ENCODE assay signal across 1 cellular context in the genomic region with DNA sequence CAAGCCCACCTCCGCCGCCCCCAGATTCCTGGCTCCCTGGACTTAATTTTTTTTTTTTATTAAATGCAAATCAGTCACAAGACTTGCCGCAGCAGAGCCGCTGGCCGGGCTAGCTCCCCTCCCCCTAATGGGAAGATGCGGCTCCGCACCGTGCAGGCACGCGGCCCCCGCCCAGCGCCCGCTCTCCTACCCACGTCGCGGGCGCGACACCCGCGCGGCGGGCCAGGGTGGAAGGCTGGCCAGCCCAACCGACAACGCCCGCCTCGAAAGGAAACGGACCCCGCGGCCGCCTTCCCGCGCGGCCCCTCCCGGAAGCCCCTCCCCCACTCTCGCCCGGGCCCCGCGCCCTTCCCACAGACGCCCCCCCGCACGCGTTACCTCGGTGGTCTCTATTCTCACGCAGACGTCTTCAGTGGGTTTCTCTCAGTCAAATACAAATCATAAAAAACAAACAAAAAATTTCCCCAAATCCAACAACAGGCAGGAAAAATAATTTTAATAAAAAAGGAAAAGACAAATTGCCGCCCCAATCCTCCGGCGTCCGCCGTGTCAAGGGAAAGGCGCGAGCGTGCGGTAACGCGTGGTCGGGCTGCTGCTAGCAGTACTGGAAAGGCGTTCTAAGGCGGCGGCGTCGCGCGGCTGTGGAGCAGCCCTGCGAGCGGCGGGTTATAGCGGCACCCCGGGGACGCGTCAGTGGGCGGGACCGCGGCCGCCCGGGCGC.
TF ChIP-seq lines count a peak whose summit lies in the region.

A gene (minus strand): TSS at position 643 of the 721 bp plus-strand sequence. CDS start 1,480 bp downstream, outside the sequence.

TF ChIP-seq in HepG2, 621 proteins besides CTCF, POLR2A, EP300 and RAD21 (continued from another document and continues in another):
- peak; percentile 82 for TF ChIP-seq ZNF274 (CRISPR knock-in tag; IDR thresholded peaks at IDR 0.05)
- TF ChIP-seq DMAP1 (CRISPR knock-in tag; IDR thresholded peaks at IDR 0.05): peak; percentile 75; the same call in 1 of the 2 replicates
- TF ChIP-seq U2AF2 (IDR thresholded peaks at IDR 0.05; ENCODE audit: low read depth, low read length): 0 out of 2 replicates have a peak, but pooled peaks have one; percentile 9
- TF ChIP-seq BRCA1 (CRISPR knock-in tag; IDR thresholded peaks at IDR 0.05): peak; percentile 98
- TF ChIP-seq, protein P1, sequence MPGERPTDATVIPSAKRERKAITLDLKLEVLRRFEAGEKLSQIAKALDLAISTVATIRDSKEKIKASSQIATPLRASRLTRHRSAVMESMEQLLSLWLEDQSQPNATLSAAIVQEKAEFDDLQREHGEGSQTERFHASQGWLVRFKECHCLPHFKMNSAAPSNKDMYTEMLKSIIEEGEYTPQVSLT (CRISPR knock-in tag; IDR thresholded peaks at IDR 0.05; ENCODE audit: borderline replicate concordance, low read depth): no peak; the same call in 1 of the 2 replicates
- TF ChIP-seq ZNF282 (IDR thresholded peaks at IDR 0.05; ENCODE audit: partially characterized antibody): no peak
- TF ChIP-seq, protein P2, sequence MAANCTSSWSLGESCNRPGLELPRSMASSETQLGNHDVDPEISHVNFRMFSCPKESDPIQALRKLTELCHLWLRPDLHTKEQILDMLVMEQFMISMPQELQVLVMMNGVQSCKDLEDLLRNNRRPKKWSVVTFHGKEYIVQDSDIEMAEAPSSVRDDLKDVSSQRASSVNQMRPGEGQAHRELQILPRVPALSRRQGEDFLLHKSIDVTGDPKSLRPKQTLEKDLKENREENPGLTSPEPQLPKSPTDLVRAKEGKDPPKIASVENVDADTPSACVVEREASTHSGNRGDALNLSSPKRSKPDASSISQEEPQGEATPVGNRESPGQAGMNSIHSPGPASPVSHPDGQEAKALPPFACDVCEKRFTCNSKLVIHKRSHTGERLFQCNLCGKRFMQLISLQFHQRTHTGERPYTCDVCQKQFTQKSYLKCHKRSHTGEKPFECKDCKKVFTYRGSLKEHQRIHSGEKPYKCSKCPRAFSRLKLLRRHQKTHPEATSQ (CRISPR knock-in tag; IDR thresholded peaks at IDR 0.05; ENCODE audit: borderline replicate concordance): peak; percentile 37; the same call in 1 of the 2 replicates
- no peak; the same call in 1 of the 2 replicates for TF ChIP-seq ZFP1 (CRISPR knock-in tag; IDR thresholded peaks at IDR 0.05)
- TF ChIP-seq, protein P3, sequence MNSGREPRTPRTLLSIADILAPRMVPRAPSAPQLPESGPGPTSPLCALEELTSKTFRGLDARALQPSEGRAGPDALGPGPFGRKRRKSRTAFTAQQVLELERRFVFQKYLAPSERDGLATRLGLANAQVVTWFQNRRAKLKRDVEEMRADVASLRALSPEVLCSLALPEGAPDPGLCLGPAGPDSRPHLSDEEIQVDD (CRISPR knock-in tag; IDR thresholded peaks at IDR 0.05; ENCODE audit: borderline replicate concordance): peak; percentile 77; the same call in 1 of the 2 replicates
- TF ChIP-seq, protein P4, sequence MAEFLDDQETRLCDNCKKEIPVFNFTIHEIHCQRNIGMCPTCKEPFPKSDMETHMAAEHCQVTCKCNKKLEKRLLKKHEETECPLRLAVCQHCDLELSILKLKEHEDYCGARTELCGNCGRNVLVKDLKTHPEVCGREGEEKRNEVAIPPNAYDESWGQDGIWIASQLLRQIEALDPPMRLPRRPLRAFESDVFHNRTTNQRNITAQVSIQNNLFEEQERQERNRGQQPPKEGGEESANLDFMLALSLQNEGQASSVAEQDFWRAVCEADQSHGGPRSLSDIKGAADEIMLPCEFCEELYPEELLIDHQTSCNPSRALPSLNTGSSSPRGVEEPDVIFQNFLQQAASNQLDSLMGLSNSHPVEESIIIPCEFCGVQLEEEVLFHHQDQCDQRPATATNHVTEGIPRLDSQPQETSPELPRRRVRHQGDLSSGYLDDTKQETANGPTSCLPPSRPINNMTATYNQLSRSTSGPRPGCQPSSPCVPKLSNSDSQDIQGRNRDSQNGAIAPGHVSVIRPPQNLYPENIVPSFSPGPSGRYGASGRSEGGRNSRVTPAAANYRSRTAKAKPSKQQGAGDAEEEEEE (CRISPR knock-in tag; IDR thresholded peaks at IDR 0.05; ENCODE audit: borderline replicate concordance): no peak
- no peak for TF ChIP-seq EHMT2 (IDR thresholded peaks at IDR 0.05; ENCODE audit: borderline replicate concordance, low read depth, low read length)
- TF ChIP-seq ZIK1 (CRISPR knock-in tag; IDR thresholded peaks at IDR 0.05; ENCODE audit: borderline replicate concordance, low read depth): no peak; the same call in 1 of the 2 replicates
- peak; percentile 68 for TF ChIP-seq ZBTB7B (CRISPR knock-in tag; IDR thresholded peaks at IDR 0.05)
- TF ChIP-seq, protein P5, sequence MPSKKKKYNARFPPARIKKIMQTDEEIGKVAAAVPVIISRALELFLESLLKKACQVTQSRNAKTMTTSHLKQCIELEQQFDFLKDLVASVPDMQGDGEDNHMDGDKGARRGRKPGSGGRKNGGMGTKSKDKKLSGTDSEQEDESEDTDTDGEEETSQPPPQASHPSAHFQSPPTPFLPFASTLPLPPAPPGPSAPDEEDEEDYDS (CRISPR knock-in tag; IDR thresholded peaks at IDR 0.05): peak; percentile 99
- TF ChIP-seq, protein P6, sequence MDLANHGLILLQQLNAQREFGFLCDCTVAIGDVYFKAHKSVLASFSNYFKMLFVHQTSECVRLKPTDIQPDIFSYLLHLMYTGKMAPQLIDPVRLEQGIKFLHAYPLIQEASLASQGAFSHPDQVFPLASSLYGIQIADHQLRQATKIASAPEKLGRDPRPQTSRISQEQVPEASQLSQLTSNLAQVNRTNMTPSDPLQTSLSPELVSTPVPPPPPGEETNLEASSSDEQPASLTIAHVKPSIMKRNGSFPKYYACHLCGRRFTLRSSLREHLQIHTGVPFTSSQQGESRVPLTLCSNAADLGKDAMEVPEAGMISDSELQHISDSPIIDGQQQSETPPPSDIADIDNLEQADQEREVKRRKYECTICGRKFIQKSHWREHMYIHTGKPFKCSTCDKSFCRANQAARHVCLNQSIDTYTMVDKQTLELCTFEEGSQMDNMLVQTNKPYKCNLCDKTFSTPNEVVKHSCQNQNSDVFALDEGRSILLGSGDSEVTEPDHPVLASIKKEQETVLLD (CRISPR knock-in tag; IDR thresholded peaks at IDR 0.05; ENCODE audit: low read depth): no peak; the same call in 1 of the 2 replicates
- TF ChIP-seq ZNF780A (CRISPR knock-in tag; IDR thresholded peaks at IDR 0.05): no peak
- TF ChIP-seq ZMYM3 (CRISPR knock-in tag; IDR thresholded peaks at IDR 0.05): no peak
- TF ChIP-seq DNMT3B (CRISPR knock-in tag; conservative IDR thresholded peaks at IDR 0.05): peak; percentile 65; the same call in 1 of the 2 replicates
- TF ChIP-seq ZNF790 (CRISPR knock-in tag; IDR thresholded peaks at IDR 0.05; ENCODE audit: borderline replicate concordance): peak; percentile 77; the same call in 1 of the 2 replicates
- no peak; the same call in none of the 2 replicates for TF ChIP-seq ZNF839 (CRISPR knock-in tag; IDR thresholded peaks at IDR 0.05; ENCODE audit: borderline replicate concordance)
- peak; percentile 61 for TF ChIP-seq ZNF263 (CRISPR knock-in tag; IDR thresholded peaks at IDR 0.05)
- TF ChIP-seq ZNF230 (CRISPR knock-in tag; IDR thresholded peaks at IDR 0.05): peak; percentile 69; the same call in 1 of the 2 replicates
- TF ChIP-seq, protein P7, sequence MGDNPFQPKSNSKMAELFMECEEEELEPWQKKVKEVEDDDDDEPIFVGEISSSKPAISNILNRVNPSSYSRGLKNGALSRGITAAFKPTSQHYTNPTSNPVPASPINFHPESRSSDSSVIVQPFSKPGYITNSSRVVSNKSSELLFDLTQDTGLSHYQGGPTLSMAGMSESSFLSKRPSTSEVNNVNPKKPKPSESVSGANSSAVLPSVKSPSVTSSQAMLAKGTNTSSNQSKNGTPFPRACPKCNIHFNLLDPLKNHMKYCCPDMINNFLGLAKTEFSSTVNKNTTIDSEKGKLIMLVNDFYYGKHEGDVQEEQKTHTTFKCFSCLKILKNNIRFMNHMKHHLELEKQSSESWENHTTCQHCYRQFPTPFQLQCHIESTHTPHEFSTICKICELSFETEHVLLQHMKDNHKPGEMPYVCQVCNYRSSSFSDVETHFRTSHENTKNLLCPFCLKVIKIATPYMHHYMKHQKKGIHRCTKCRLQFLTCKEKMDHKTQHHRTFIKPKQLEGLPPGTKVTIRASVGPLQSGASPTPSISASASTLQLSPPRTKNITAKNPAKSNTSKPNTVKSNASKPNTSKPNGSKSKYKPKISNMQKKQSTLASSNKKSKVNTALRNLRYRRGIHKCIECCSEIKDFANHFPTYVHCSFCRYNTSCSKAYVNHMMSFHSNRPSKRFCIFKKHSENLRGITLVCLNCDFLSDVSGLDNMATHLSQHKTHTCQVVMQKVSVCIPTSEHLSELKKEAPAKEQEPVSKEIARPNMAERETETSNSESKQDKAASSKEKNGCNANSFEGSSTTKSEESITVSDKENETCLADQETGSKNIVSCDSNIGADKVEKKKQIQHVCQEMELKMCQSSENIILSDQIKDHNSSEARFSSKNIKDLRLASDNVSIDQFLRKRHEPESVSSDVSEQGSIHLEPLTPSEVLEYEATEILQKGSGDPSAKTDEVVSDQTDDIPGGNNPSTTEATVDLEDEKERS (CRISPR knock-in tag; IDR thresholded peaks at IDR 0.05): no peak
- TF ChIP-seq KLF15 (CRISPR knock-in tag; IDR thresholded peaks at IDR 0.05; ENCODE audit: borderline replicate concordance): no peak
- TF ChIP-seq, protein P8, sequence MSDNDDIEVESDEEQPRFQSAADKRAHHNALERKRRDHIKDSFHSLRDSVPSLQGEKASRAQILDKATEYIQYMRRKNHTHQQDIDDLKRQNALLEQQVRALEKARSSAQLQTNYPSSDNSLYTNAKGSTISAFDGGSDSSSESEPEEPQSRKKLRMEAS (IDR thresholded peaks at IDR 0.05): peak; percentile 93
- peak; percentile 89; the same call in 1 of the 2 replicates for TF ChIP-seq ZNF33B (CRISPR knock-in tag; IDR thresholded peaks at IDR 0.05)
- TF ChIP-seq, protein P9, sequence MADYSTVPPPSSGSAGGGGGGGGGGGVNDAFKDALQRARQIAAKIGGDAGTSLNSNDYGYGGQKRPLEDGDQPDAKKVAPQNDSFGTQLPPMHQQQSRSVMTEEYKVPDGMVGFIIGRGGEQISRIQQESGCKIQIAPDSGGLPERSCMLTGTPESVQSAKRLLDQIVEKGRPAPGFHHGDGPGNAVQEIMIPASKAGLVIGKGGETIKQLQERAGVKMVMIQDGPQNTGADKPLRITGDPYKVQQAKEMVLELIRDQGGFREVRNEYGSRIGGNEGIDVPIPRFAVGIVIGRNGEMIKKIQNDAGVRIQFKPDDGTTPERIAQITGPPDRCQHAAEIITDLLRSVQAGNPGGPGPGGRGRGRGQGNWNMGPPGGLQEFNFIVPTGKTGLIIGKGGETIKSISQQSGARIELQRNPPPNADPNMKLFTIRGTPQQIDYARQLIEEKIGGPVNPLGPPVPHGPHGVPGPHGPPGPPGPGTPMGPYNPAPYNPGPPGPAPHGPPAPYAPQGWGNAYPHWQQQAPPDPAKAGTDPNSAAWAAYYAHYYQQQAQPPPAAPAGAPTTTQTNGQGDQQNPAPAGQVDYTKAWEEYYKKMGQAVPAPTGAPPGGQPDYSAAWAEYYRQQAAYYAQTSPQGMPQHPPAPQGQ (CRISPR knock-in tag; IDR thresholded peaks at IDR 0.05; ENCODE audit: borderline replicate concordance): no peak; the same call in 1 of the 2 replicates
- TF ChIP-seq, protein P10, sequence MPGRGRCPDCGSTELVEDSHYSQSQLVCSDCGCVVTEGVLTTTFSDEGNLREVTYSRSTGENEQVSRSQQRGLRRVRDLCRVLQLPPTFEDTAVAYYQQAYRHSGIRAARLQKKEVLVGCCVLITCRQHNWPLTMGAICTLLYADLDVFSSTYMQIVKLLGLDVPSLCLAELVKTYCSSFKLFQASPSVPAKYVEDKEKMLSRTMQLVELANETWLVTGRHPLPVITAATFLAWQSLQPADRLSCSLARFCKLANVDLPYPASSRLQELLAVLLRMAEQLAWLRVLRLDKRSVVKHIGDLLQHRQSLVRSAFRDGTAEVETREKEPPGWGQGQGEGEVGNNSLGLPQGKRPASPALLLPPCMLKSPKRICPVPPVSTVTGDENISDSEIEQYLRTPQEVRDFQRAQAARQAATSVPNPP (CRISPR knock-in tag; IDR thresholded peaks at IDR 0.05): peak; percentile 68; the same call in 1 of the 2 replicates
- TF ChIP-seq, protein P11, sequence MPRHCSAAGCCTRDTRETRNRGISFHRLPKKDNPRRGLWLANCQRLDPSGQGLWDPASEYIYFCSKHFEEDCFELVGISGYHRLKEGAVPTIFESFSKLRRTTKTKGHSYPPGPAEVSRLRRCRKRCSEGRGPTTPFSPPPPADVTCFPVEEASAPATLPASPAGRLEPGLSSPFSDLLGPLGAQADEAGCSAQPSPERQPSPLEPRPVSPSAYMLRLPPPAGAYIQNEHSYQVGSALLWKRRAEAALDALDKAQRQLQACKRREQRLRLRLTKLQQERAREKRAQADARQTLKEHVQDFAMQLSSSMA (CRISPR knock-in tag; IDR thresholded peaks at IDR 0.05): no peak
- no peak for TF ChIP-seq ZNF546 (CRISPR knock-in tag; conservative IDR thresholded peaks at IDR 0.05)
- peak; percentile 75 for TF ChIP-seq SMYD3 (CRISPR knock-in tag; IDR thresholded peaks at IDR 0.05)
- peak; percentile 4; the same call in 1 of the 2 replicates for TF ChIP-seq ZSCAN22 (CRISPR knock-in tag; IDR thresholded peaks at IDR 0.05)
- TF ChIP-seq ZNF777 (CRISPR knock-in tag; IDR thresholded peaks at IDR 0.05): peak; percentile 64
- TF ChIP-seq, protein P12, sequence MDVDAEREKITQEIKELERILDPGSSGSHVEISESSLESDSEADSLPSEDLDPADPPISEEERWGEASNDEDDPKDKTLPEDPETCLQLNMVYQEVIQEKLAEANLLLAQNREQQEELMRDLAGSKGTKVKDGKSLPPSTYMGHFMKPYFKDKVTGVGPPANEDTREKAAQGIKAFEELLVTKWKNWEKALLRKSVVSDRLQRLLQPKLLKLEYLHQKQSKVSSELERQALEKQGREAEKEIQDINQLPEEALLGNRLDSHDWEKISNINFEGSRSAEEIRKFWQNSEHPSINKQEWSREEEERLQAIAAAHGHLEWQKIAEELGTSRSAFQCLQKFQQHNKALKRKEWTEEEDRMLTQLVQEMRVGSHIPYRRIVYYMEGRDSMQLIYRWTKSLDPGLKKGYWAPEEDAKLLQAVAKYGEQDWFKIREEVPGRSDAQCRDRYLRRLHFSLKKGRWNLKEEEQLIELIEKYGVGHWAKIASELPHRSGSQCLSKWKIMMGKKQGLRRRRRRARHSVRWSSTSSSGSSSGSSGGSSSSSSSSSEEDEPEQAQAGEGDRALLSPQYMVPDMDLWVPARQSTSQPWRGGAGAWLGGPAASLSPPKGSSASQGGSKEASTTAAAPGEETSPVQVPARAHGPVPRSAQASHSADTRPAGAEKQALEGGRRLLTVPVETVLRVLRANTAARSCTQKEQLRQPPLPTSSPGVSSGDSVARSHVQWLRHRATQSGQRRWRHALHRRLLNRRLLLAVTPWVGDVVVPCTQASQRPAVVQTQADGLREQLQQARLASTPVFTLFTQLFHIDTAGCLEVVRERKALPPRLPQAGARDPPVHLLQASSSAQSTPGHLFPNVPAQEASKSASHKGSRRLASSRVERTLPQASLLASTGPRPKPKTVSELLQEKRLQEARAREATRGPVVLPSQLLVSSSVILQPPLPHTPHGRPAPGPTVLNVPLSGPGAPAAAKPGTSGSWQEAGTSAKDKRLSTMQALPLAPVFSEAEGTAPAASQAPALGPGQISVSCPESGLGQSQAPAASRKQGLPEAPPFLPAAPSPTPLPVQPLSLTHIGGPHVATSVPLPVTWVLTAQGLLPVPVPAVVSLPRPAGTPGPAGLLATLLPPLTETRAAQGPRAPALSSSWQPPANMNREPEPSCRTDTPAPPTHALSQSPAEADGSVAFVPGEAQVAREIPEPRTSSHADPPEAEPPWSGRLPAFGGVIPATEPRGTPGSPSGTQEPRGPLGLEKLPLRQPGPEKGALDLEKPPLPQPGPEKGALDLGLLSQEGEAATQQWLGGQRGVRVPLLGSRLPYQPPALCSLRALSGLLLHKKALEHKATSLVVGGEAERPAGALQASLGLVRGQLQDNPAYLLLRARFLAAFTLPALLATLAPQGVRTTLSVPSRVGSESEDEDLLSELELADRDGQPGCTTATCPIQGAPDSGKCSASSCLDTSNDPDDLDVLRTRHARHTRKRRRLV (CRISPR knock-in tag; IDR thresholded peaks at IDR 0.05): no peak
- no peak for TF ChIP-seq NFE2L2 (IDR thresholded peaks at IDR 0.05; ENCODE audit: low read length)
